Comparison of ENCODE assay signal across 23 cellular contexts in genomic region chr5:103804714-103805113, GRCh38.
A peak's percentile ranks its signal among the peaks of the same experiment; 100 is the strongest.
DNase-seq lines count a peak whose midpoint lies in the region; ATAC-seq and TF ChIP-seq lines count a peak whose summit lies in the region.
"Had no signal": no experiment of that assay in that cellular context is flagged by ENCODE, and none has a peak within 500 bp of the region (broad histone marks: within the 10 kb centered on the region; RNA-seq: fewer than 3 reads in every experiment).

No MANE protein-coding gene starts in this region.

- H3K27ac Mint-ChIP-seq in effector memory CD8-positive, alpha-beta T cell: no peak overlapping the region
- no peak overlapping the region for H3K27ac Mint-ChIP-seq in stimulated activated naive CD8-positive, alpha-beta T cell treated with anti-CD3 and anti-CD28 coated beads, Interleukin-15, amount 100 ng/mL, for 72 hours
- H3K27ac Mint-ChIP-seq: activated CD4-positive, alpha-beta T cell treated with anti-CD3 and anti-CD28 coated beads for 36 hours; activated naive CD4-positive, alpha-beta T cell treated with anti-CD3 and anti-CD28 coated beads for 36 hours; T-cell had no signal

- no peaks in the 10 kb centered on the region for H3K27me3 Mint-ChIP-seq in effector memory CD8-positive, alpha-beta T cell
- no peaks in the 10 kb centered on the region for H3K27me3 Mint-ChIP-seq in stimulated activated naive CD8-positive, alpha-beta T cell treated with anti-CD3 and anti-CD28 coated beads, Interleukin-15, amount 100 ng/mL, for 72 hours
- H3K27me3 Mint-ChIP-seq: activated CD4-positive, alpha-beta T cell treated with anti-CD3 and anti-CD28 coated beads for 36 hours had no signal

- CTCF ChIA-PET in AG04449 (lab: Yijun Ruan, JAX): interaction anchor here (1.1 to 3.7 kb wide), 3 partner anchors 210 to 374 kb away, joined by 3 to 33 read pairs (median 6); no protein-coding TSS in a partner anchor

- H3K4me1 Mint-ChIP-seq in effector memory CD8-positive, alpha-beta T cell (ENCODE audit: low read depth in 2 of 2): no peaks in the 10 kb centered on the region
- H3K4me1 Mint-ChIP-seq in stimulated activated naive CD8-positive, alpha-beta T cell treated with anti-CD3 and anti-CD28 coated beads, Interleukin-15, amount 100 ng/mL, for 72 hours: no peaks in the 10 kb centered on the region
- H3K4me1 Mint-ChIP-seq: activated CD4-positive, alpha-beta T cell treated with anti-CD3 and anti-CD28 coated beads for 36 hours; T-cell had no signal

- no peaks in the 10 kb centered on the region for H3K36me3 Mint-ChIP-seq in effector memory CD8-positive, alpha-beta T cell (ENCODE audit: insufficient read depth)
- H3K36me3 Mint-ChIP-seq: T-cell had no signal

- no peak for ATAC-seq in GM18517 (IDR thresholded peaks at IDR 0.05; ENCODE audit: unreplicated experiment)
- no peak for ATAC-seq in effector memory CD8-positive, alpha-beta T cell (replicated peaks)
- ATAC-seq in HG03521 (IDR thresholded peaks at IDR 0.05; ENCODE audit: unreplicated experiment): no peak
- no peak for ATAC-seq in stimulated activated naive CD8-positive, alpha-beta T cell treated with anti-CD3 and anti-CD28 coated beads, Interleukin-15, amount 100 ng/mL, for 72 hours
- ATAC-seq: A549; activated CD4-positive, alpha-beta T cell treated with anti-CD3 and anti-CD28 coated beads for 36 hours; HCT116; T-cell; upper lobe of right lung had no signal

- POLR2A ChIA-PET in AG04449 (lab: Yijun Ruan, JAX): interaction anchor here (0.7 kb wide), 1 partner anchor 20 kb away, joined by 4 read pairs; no protein-coding TSS in a partner anchor

- DNase-seq in AG04449 (ENCODE audit: low read depth, low spot score) (peak; percentile 58), H4 (ENCODE audit: low spot score) (peak; percentile 27), amniotic epithelial cell (ENCODE audit: low read depth) (peak; percentile 92), iris pigment epithelial cell (ENCODE audit: low read depth) (peak; percentile 28)
- no peak for DNase-seq in effector memory CD8-positive, alpha-beta T cell
- DNase-seq in stimulated activated naive CD8-positive, alpha-beta T cell treated with anti-CD3 and anti-CD28 coated beads, Interleukin-15, amount 100 ng/mL, for 72 hours: no peak
- DNase-seq: activated CD4-positive, alpha-beta T cell treated with anti-CD3 and anti-CD28 coated beads for 36 hours; activated naive CD4-positive, alpha-beta T cell treated with anti-CD3 and anti-CD28 coated beads for 36 hours; activated T-cell treated with anti-CD3 and anti-CD28 coated beads, Interleukin-2, amount 50 U/mL, for 48 hours; Calu3; kidney; NCI-H1694; occipital lobe; OCI-M1; retina; SIG-M5; stimulated activated CD4-positive, alpha-beta T cell treated with anti-CD3 and anti-CD28 coated beads, Interleukin-12 subunit alpha, Interleukin-12 subunit beta, amount 100 ng/mL, for 4 hours; T-cell; upper lobe of right lung had no signal

- no peak for TF ChIP-seq CTCF in AG04449 (IDR thresholded peaks at IDR 0.05; ENCODE audit: insufficient read depth, low read length, missing control alignments)

- H3K9me3 Mint-ChIP-seq in effector memory CD8-positive, alpha-beta T cell: no peaks in the 10 kb centered on the region
- no peaks in the 10 kb centered on the region for H3K9me3 Mint-ChIP-seq in stimulated activated naive CD8-positive, alpha-beta T cell treated with anti-CD3 and anti-CD28 coated beads, Interleukin-15, amount 100 ng/mL, for 72 hours

- no peak overlapping the region for H3K4me3 Mint-ChIP-seq in effector memory CD8-positive, alpha-beta T cell
- H3K4me3 Mint-ChIP-seq in stimulated activated naive CD8-positive, alpha-beta T cell treated with anti-CD3 and anti-CD28 coated beads, Interleukin-15, amount 100 ng/mL, for 72 hours: no peak overlapping the region
- H3K4me3 Mint-ChIP-seq: activated CD4-positive, alpha-beta T cell treated with anti-CD3 and anti-CD28 coated beads for 36 hours; activated naive CD4-positive, alpha-beta T cell treated with anti-CD3 and anti-CD28 coated beads for 36 hours; T-cell had no signal

- no peak overlapping the region for H3K4me3 ChIP-seq in AG04449 (ENCODE audit: low read depth, low read length)
- H3K4me3 ChIP-seq: A549, upper lobe of right lung had no signal

Comparison
In these comparisons a context has a peak if more than half of its experiments do, and no peak if none do; other contexts are left out.
1. DNase-seq: peak in AG04449 (single experiment), H4 (single experiment), amniotic epithelial cell (single experiment) and iris pigment epithelial cell (single experiment); none in effector memory CD8-positive, alpha-beta T cell (0 of 3) and stimulated activated naive CD8-positive, alpha-beta T cell treated with anti-CD3 and anti-CD28 coated beads, Interleukin-15, amount 100 ng/mL, for 72 hours (0 of 2).